Comparison of ENCODE assay signal across 15 cellular contexts in genomic region chr10:110817614-110818013, GRCh38. TPM values are rescaled to one million over a fixed set of nuclear protein-coding genes. Genes with fewer than 3 reads are reported as not detected.
DNase-seq lines count a peak whose midpoint lies in the region; ATAC-seq, FAIRE-seq and TF ChIP-seq lines count a peak whose summit lies in the region.
"Had no signal": no experiment of that assay in that cellular context is flagged by ENCODE, and none has a peak within 500 bp of the region (broad histone marks: within the 10 kb centered on the region; RNA-seq: fewer than 3 reads in every experiment).

No MANE protein-coding gene starts in this region.

- H3K27ac ChIP-seq in HepG2 (ENCODE audit: extremely low read length, insufficient read depth, low read length), result no peak overlapping the region
- H3K27ac ChIP-seq in right lobe of liver, result no peak overlapping the region
- H3K27ac ChIP-seq: lower lobe of right lung, SK-N-MC had no signal

- H3K4me1 Mint-ChIP-seq in T-cell (peaks cover 37 to 54% (median 40%) of the 10 kb centered on the region in 3 donors), naive B cell (peaks cover 32 to 35% (median 32%) of the 10 kb centered on the region in 3 donors), type B pancreatic cell (ENCODE audit: unreplicated experiment) (peaks cover 47% of the 10 kb centered on the region), natural killer cell (peaks cover 6 to 19% of the 10 kb centered on the region in 2 donors)

- peaks cover 31% of the 10 kb centered on the region for H3K4me1 ChIP-seq in HepG2 (ENCODE audit: insufficient read depth, low read length)
- H3K4me1 ChIP-seq in right lobe of liver, result peaks cover 0 to 33% (median 13%) of the 10 kb centered on the region in 4 donors

- H4K20me1 ChIP-seq in HepG2 (ENCODE audit: insufficient read depth, low read length), result no peaks in the 10 kb centered on the region

- 35% methylated on average over 4 of the region's 4 CpGs for WGBS in HepG2 (ENCODE audit: low lambda C conversion rate)
- 71% methylated on average over 4 of the region's 4 CpGs for WGBS in right lobe of liver (ENCODE audit: insufficient coverage, low coverage, low lambda C conversion rate, missing lambda C conversion rate)

- H2AFZ ChIP-seq in HepG2 (ENCODE audit: low read length), result no peak overlapping the region

- TF ChIP-seq EP300 in HepG2 (IDR thresholded peaks at IDR 0.05; ENCODE audit: low read depth in 2 of 2, low read length in 2 of 2) (no peak), HepG2 (CRISPR knock-in tag; IDR thresholded peaks at IDR 0.05; ENCODE audit: borderline replicate concordance) (no peak)

- H3K36me3 ChIP-seq in HepG2 (replicated peaks in 1 of 2; ENCODE audit: control insufficient read depth in 1 of 2, insufficient read depth in 2 of 2, low read length in 2 of 2) (no peaks in the 10 kb centered on the region), right lobe of liver (no peaks in the 10 kb centered on the region)
- H3K36me3 ChIP-seq: lower lobe of right lung had no signal

- no TSS peak for BruUV-seq in HepG2 (replicated peaks; lab: Mats Ljungman, UMichigan)

- no peak for TF ChIP-seq POLR2A in HepG2 (IDR thresholded peaks at IDR 0.05; ENCODE audit: insufficient read depth in 1 of 2, low read depth in 2 of 2, low read length in 2 of 2)
- no peak for TF ChIP-seq POLR2A in right lobe of liver (IDR thresholded peaks at IDR 0.05)

- no peak for FAIRE-seq in HepG2 (lab: Jason Lieb, UNC)
- FAIRE-seq: D721Med had no signal

- H3K4me2 ChIP-seq in HepG2 (ENCODE audit: low read depth, low read length), result peak overlapping the region; percentile 16; the same call in 1 of the 2 replicates

- intact Hi-C loops in HepG2 (cut with micrococcal nuclease; ENCODE audit: unreplicated experiment), result no loop called here
- intact Hi-C loops in right lobe of liver (cut with DNase I), result no loop called here
- intact Hi-C loops in natural killer cell (cut with micrococcal nuclease), result no loop called here

- H3K27me3 Mint-ChIP-seq in T-cell (no peaks in the 10 kb centered on the region), naive B cell (no peaks in the 10 kb centered on the region), type B pancreatic cell (no peaks in the 10 kb centered on the region), natural killer cell (ENCODE audit: low read depth in 2 of 2) (peaks cover 0 to 2% of the 10 kb centered on the region in 2 donors)

- H3K9me3 Mint-ChIP-seq in T-cell, result no peaks in the 10 kb centered on the region
- H3K9me3 Mint-ChIP-seq in naive B cell, result no peaks in the 10 kb centered on the region
- no peaks in the 10 kb centered on the region for H3K9me3 Mint-ChIP-seq in type B pancreatic cell
- H3K9me3 Mint-ChIP-seq in natural killer cell, result no peaks in the 10 kb centered on the region

- CTCF ChIA-PET in HepG2 (lab: Yijun Ruan, JAX; ENCODE audit: low intra/inter-chr PET ratio, low total read pairs) (no interaction called here), T-cell (lab: Charles Lee) (no interaction called here)

- H3K36me3 Mint-ChIP-seq in T-cell (no peaks in the 10 kb centered on the region), naive B cell (no peaks in the 10 kb centered on the region), type B pancreatic cell (peaks cover 9% of the 10 kb centered on the region), natural killer cell (no peaks in the 10 kb centered on the region)

- no peak for DNase-seq in HepG2 (ENCODE audit: low spot score)
- no peak for DNase-seq in right lobe of liver
- DNase-seq in T-cell, result peak in 12 of 34 experiments; percentile 7 to 40 (median 24)
- no peak for DNase-seq in naive B cell
- no peak for DNase-seq in type B pancreatic cell (ENCODE audit: extremely low spot score, unreplicated experiment)
- DNase-seq in NCI-H1048 (lab: John Stamatoyannopoulos, UW), result no peak
- no peak for DNase-seq in natural killer cell
- DNase-seq: lower lobe of right lung; NCI-H146; OCI-M1; stimulated activated CD4-positive, alpha-beta T cell treated with anti-CD3 and anti-CD28 coated beads, Interleukin-4, amount 100 ng/mL, for 1 hour had no signal

- ATAC-seq in HepG2 (peak; percentile 19; the same call in 1 of the 3 replicates), right lobe of liver (no peak), T-cell (replicated peaks in 1 of 4) (peak; percentile 31 to 77 (median 74)), naive B cell (ENCODE audit: low read depth in 2 of 2) (peak; percentile 73 to 74), GM21360 (IDR thresholded peaks at IDR 0.05; ENCODE audit: unreplicated experiment) (no peak), natural killer cell (no peak)
- ATAC-seq: lower lobe of right lung, sciatic nerve had no signal

- H3K27ac Mint-ChIP-seq in T-cell (peak overlapping the region; percentile 87 to 88), naive B cell (peak overlapping the region in 5 of 6 donors; percentile 1 to 91 (median 60)), type B pancreatic cell (peak overlapping the region; percentile 32), natural killer cell (no peak overlapping the region)

- in situ Hi-C loops in HepG2 (cut with HindIII; ENCODE audit: extremely low pct_ligation_motif_present, low pct_unique_long_range_greater_than_20kb), result no loop called here

- no peaks in the 10 kb centered on the region for H3K79me2 ChIP-seq in HepG2 (ENCODE audit: insufficient read depth, low read length)

- POLR2A ChIA-PET in HepG2 (lab: Yijun Ruan, JAX), result interaction anchor here (1.5 kb wide), 1 partner anchor 54 kb away, joined by 3 read pairs; no protein-coding TSS in a partner anchor
- POLR2A ChIA-PET in T-cell (lab: Charles Lee), result interaction anchor here in 1 of 2 donors (0.8 kb wide), 1 partner anchor 14 kb away, joined by 3 read pairs; no protein-coding TSS in a partner anchor

- H3K27me3 ChIP-seq in HepG2 (ENCODE audit: control insufficient read depth in 1 of 2, insufficient read depth in 2 of 2, low read length in 2 of 2), result peaks cover 0 to 1% of the 10 kb centered on the region in 2 experiments; a peak in 1 of 5 replicates
- no peaks in the 10 kb centered on the region for H3K27me3 ChIP-seq in right lobe of liver

- TF ChIP-seq CTCF in HepG2 (CRISPR knock-in tag; IDR thresholded peaks at IDR 0.05), result no peak
- TF ChIP-seq CTCF in right lobe of liver (IDR thresholded peaks at IDR 0.05), result no peak
- no peak for TF ChIP-seq CTCF in type B pancreatic cell (conservative IDR thresholded peaks at IDR 0.05)
- no peak for TF ChIP-seq CTCF in natural killer cell (IDR thresholded peaks at IDR 0.05)

- no peak overlapping the region for H3K9ac ChIP-seq in HepG2 (ENCODE audit: insufficient read depth, low read depth, low read length)

- peak overlapping the region in 2 of 3 donors; percentile 35 to 41 for H3K4me3 Mint-ChIP-seq in T-cell
- H3K4me3 Mint-ChIP-seq in naive B cell, result no peak overlapping the region
- no peak overlapping the region for H3K4me3 Mint-ChIP-seq in type B pancreatic cell
- H3K4me3 Mint-ChIP-seq in natural killer cell, result no peak overlapping the region

- H3K4me3 ChIP-seq in HepG2 (replicated peaks in 1 of 3; ENCODE audit: insufficient read depth in 1 of 3, low read depth in 2 of 3, low read length in 3 of 3) (no peak overlapping the region), right lobe of liver (no peak overlapping the region)
- H3K4me3 ChIP-seq: lower lobe of right lung, SK-N-MC had no signal

- no peak for TF ChIP-seq RAD21 in HepG2 (CRISPR knock-in tag; IDR thresholded peaks at IDR 0.05)

- no peaks in the 10 kb centered on the region for H3K9me3 ChIP-seq in HepG2 (ENCODE audit: low read length)
- H3K9me3 ChIP-seq in right lobe of liver, result no peaks in the 10 kb centered on the region
- H3K9me3 ChIP-seq: lower lobe of right lung had no signal

TF ChIP-seq in HepG2, 621 proteins besides CTCF, POLR2A, EP300 and RAD21 (continues in another document):
- TF ChIP-seq TBX3 (IDR thresholded peaks at IDR 0.05; ENCODE audit: borderline replicate concordance), result no peak
- TF ChIP-seq SNAI1 (CRISPR knock-in tag; IDR thresholded peaks at IDR 0.05; ENCODE audit: borderline replicate concordance), result no peak
- no peak for TF ChIP-seq PAWR (CRISPR knock-in tag; IDR thresholded peaks at IDR 0.05; ENCODE audit: borderline replicate concordance)
- no peak for TF ChIP-seq ZNF564 (CRISPR knock-in tag; IDR thresholded peaks at IDR 0.05)
- TF ChIP-seq ZNF572 (CRISPR knock-in tag; IDR thresholded peaks at IDR 0.05), result no peak
- TF ChIP-seq NFYB (CRISPR knock-in tag; IDR thresholded peaks at IDR 0.05), result no peak
- TF ChIP-seq ZNF782 (CRISPR knock-in tag; IDR thresholded peaks at IDR 0.05; ENCODE audit: borderline replicate concordance), result no peak
- no peak for TF ChIP-seq XBP1 (CRISPR knock-in tag; IDR thresholded peaks at IDR 0.05)
- TF ChIP-seq RBFOX2 (IDR thresholded peaks at IDR 0.05; ENCODE audit: low read depth, low read length), result no peak

RNA-seq across cellular contexts. Expression of gene PDCD4, which starts 54.1 kb away (rescaled TPM):
- 56.2 and 92.8 TPM in 2 replicates for total RNA-seq in HepG2 (2016; rRNA removed; fragmentation: Illumina TruSeq; extraction: Trizol)
- total RNA-seq in HepG2 (2016; cell fraction: cytosol; rRNA removed; fragmentation: Illumina TruSeq; extraction: Trizol; ENCODE audit: low read depth), result 16.2 and 22.3 TPM in 2 replicates
- total RNA-seq in HepG2 (2016; cell fraction: insoluble cytoplasmic fraction; rRNA removed; fragmentation: Illumina TruSeq; extraction: Trizol), result 63.2 and 84.9 TPM in 2 replicates
- total RNA-seq in HepG2 (2016; cell fraction: membrane; rRNA removed; fragmentation: Illumina TruSeq; extraction: Trizol), result 12.3 and 13.7 TPM in 2 replicates
- 30.6 and 42.1 TPM in 2 replicates for total RNA-seq in HepG2 (2016; cell fraction: nucleus; rRNA removed; fragmentation: Illumina TruSeq; extraction: Trizol)
- polyA plus RNA-seq in HepG2 (2011; rRNA removed), result 22.4 and 22.8 TPM in 2 replicates
- polyA plus RNA-seq in HepG2 (2011; cell fraction: cytosol; rRNA removed), result 7.6 and 12.9 TPM in 2 replicates
- polyA plus RNA-seq in HepG2 (2011; cell fraction: nucleus; rRNA removed), result 8.4 and 13.8 TPM in 2 replicates
- 50.1 and 77.6 TPM in 2 replicates for polyA plus RNA-seq in HepG2 (2012)
- 2.7 and 4.0 TPM in 2 replicates for polyA plus RNA-seq in HepG2 (2016; cell fraction: cytosol; fragmentation: Illumina TruSeq; extraction: Trizol; ENCODE audit: low read depth)
- polyA plus RNA-seq in HepG2 (2016; cell fraction: insoluble cytoplasmic fraction; fragmentation: Illumina TruSeq; extraction: Trizol; ENCODE audit: low read depth), result 112 and 113 TPM in 2 replicates
- polyA plus RNA-seq in HepG2 (2016; cell fraction: membrane; fragmentation: Illumina TruSeq; extraction: Trizol; ENCODE audit: low read depth), result 9.3 and 9.7 TPM in 2 replicates
- 58.0 and 60.5 TPM in 2 replicates for polyA plus RNA-seq in HepG2 (2016; cell fraction: nucleus; fragmentation: Illumina TruSeq; extraction: Trizol; ENCODE audit: insufficient read depth, low read depth)
- 3.8 and 12.7 TPM in 2 replicates for polyA minus RNA-seq in HepG2 (2011; rRNA and poly(A)+ RNA removed; ENCODE audit: low replicate concordance)
- polyA minus RNA-seq in HepG2 (2011; cell fraction: cytosol; rRNA and poly(A)+ RNA removed), result 19.9 and 36.2 TPM in 2 replicates
- polyA minus RNA-seq in HepG2 (2011; cell fraction: nucleus; rRNA and poly(A)+ RNA removed), result 50.6 and 51.0 TPM in 2 replicates
- total RNA-seq in right lobe of liver, result 100 to 1,000 TPM in 1 of 6 experiments, 10 to 100 TPM in 5; 10.8 to 105 (median 32.5) TPM
- 100 to 1,000 TPM; 239 to 335 (median 309) TPM for total RNA-seq in T-cell
- polyA plus RNA-seq in naive B cell (ENCODE audit: low read depth in 6 of 6), result 100 to 1,000 TPM; 197 to 439 (median 323) TPM
- total RNA-seq in type B pancreatic cell (ENCODE audit: low replicate concordance), result 122 and 145 TPM in 2 replicates
- 100 to 1,000 TPM; 199 to 241 (median 222) TPM for total RNA-seq in natural killer cell

Comparison
In these comparisons a context has a peak if more than half of its experiments do, and no peak if none do; other contexts are left out.
1. ATAC-seq: peak in HepG2 (single experiment), T-cell (4 of 4) and naive B cell (2 of 2); none in right lobe of liver (0 of 4), GM21360 (single experiment) and natural killer cell (0 of 3).
2. H3K27ac Mint-ChIP-seq: peak in T-cell (2 of 2), naive B cell (5 of 6) and type B pancreatic cell (single experiment); none in natural killer cell (0 of 2).
3. H3K4me3 Mint-ChIP-seq: peak in T-cell (2 of 3); none in naive B cell (0 of 8), type B pancreatic cell (single experiment) and natural killer cell (single experiment).